ENCODE assay signal across 15 cellular contexts in genomic region chr21:24994717-24995116, GRCh38.
"Had no signal": no experiment of that assay in that cellular context is flagged by ENCODE, and none has a peak within 500 bp of the region (broad histone marks: within the 10 kb centered on the region; RNA-seq: fewer than 3 reads in every experiment).

No MANE protein-coding gene starts in this region.

- ATAC-seq: activated CD4-positive, CD25-positive, alpha-beta regulatory T cell treated with anti-CD3 and anti-CD28 coated beads, Interleukin-2, amount 50 U/mL, for 24 hours; esophagus mucosa; lower lobe of right lung had no signal

- H3K27ac ChIP-seq: breast epithelium, lower lobe of right lung, thyroid gland, uterus had no signal

- H3K27me3 ChIP-seq: breast epithelium, thyroid gland, uterus had no signal

- H3K4me1 ChIP-seq: breast epithelium, lower lobe of right lung, thyroid gland, uterus had no signal

- H3K36me3 ChIP-seq: breast epithelium, lower lobe of right lung, thyroid gland, uterus had no signal

- DNase-seq: activated CD4-positive, alpha-beta T cell treated with anti-CD3 and anti-CD28 coated beads, Interleukin-2, amount 50 U/mL, for 4 hours; activated gamma-delta T cell; activated T-cell treated with anti-CD3 and anti-CD28 coated beads, Interleukin-2, amount 50 U/mL, for 24 hours; anterior cingulate cortex; dermis blood vessel endothelial cell; immature natural killer cell; lower lobe of right lung; naive B cell; posterior cingulate gyrus; thyroid gland; uterus had no signal

- H3K9me3 ChIP-seq: breast epithelium, lower lobe of right lung, thyroid gland, uterus had no signal

- H3K4me3 ChIP-seq: breast epithelium, lower lobe of right lung, skin epidermis, thyroid gland, uterus had no signal
